1 cellular context compared by ENCODE assay signal in genomic region chr12:45729233-45730115, GRCh38.
TF ChIP-seq lines count a peak whose summit lies in the region.

A gene with protein sequence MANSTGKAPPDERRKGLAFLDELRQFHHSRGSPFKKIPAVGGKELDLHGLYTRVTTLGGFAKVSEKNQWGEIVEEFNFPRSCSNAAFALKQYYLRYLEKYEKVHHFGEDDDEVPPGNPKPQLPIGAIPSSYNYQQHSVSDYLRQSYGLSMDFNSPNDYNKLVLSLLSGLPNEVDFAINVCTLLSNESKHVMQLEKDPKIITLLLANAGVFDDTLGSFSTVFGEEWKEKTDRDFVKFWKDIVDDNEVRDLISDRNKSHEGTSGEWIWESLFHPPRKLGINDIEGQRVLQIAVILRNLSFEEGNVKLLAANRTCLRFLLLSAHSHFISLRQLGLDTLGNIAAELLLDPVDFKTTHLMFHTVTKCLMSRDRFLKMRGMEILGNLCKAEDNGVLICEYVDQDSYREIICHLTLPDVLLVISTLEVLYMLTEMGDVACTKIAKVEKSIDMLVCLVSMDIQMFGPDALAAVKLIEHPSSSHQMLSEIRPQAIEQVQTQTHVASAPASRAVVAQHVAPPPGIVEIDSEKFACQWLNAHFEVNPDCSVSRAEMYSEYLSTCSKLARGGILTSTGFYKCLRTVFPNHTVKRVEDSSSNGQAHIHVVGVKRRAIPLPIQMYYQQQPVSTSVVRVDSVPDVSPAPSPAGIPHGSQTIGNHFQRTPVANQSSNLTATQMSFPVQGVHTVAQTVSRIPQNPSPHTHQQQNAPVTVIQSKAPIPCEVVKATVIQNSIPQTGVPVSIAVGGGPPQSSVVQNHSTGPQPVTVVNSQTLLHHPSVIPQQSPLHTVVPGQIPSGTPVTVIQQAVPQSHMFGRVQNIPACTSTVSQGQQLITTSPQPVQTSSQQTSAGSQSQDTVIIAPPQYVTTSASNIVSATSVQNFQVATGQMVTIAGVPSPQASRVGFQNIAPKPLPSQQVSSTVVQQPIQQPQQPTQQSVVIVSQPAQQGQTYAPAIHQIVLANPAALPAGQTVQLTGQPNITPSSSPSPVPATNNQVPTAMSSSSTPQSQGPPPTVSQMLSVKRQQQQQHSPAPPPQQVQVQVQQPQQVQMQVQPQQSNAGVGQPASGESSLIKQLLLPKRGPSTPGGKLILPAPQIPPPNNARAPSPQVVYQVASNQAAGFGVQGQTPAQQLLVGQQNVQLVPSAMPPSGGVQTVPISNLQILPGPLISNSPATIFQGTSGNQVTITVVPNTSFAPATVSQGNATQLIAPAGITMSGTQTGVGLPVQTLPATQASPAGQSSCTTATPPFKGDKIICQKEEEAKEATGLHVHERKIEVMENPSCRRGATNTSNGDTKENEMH (N-terminal part only) (plus strand): TSS chr12:45729706. CDS start chr12:45729837, 131 bp downstream.

TF ChIP-seq in HepG2, 621 proteins besides CTCF, POLR2A, EP300 and RAD21 (continued from another document and continues in another):
- TF ChIP-seq, protein P1, sequence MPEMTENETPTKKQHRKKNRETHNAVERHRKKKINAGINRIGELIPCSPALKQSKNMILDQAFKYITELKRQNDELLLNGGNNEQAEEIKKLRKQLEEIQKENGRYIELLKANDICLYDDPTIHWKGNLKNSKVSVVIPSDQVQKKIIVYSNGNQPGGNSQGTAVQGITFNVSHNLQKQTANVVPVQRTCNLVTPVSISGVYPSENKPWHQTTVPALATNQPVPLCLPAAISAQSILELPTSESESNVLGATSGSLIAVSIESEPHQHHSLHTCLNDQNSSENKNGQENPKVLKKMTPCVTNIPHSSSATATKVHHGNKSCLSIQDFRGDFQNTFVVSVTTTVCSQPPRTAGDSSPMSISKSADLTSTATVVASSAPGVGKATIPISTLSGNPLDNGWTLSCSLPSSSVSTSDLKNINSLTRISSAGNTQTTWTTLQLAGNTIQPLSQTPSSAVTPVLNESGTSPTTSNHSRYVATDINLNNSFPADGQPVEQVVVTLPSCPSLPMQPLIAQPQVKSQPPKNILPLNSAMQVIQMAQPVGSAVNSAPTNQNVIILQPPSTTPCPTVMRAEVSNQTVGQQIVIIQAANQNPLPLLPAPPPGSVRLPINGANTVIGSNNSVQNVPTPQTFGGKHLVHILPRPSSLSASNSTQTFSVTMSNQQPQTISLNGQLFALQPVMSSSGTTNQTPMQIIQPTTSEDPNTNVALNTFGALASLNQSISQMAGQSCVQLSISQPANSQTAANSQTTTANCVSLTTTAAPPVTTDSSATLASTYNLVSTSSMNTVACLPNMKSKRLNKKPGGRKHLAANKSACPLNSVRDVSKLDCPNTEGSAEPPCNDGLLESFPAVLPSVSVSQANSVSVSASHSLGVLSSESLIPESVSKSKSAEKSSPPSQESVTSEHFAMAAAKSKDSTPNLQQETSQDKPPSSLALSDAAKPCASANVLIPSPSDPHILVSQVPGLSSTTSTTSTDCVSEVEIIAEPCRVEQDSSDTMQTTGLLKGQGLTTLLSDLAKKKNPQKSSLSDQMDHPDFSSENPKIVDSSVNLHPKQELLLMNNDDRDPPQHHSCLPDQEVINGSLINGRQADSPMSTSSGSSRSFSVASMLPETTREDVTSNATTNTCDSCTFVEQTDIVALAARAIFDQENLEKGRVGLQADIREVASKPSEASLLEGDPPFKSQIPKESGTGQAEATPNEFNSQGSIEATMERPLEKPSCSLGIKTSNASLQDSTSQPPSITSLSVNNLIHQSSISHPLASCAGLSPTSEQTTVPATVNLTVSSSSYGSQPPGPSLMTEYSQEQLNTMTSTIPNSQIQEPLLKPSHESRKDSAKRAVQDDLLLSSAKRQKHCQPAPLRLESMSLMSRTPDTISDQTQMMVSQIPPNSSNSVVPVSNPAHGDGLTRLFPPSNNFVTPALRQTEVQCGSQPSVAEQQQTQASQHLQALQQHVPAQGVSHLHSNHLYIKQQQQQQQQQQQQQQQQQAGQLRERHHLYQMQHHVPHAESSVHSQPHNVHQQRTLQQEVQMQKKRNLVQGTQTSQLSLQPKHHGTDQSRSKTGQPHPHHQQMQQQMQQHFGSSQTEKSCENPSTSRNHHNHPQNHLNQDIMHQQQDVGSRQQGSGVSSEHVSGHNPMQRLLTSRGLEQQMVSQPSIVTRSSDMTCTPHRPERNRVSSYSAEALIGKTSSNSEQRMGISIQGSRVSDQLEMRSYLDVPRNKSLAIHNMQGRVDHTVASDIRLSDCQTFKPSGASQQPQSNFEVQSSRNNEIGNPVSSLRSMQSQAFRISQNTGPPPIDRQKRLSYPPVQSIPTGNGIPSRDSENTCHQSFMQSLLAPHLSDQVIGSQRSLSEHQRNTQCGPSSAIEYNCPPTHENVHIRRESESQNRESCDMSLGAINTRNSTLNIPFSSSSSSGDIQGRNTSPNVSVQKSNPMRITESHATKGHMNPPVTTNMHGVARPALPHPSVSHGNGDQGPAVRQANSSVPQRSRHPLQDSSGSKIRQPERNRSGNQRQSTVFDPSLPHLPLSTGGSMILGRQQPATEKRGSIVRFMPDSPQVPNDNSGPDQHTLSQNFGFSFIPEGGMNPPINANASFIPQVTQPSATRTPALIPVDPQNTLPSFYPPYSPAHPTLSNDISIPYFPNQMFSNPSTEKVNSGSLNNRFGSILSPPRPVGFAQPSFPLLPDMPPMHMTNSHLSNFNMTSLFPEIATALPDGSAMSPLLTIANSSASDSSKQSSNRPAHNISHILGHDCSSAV (CRISPR knock-in tag; IDR thresholded peaks at IDR 0.05; ENCODE audit: borderline replicate concordance) = no peak
- no peak for TF ChIP-seq NR2F1 (CRISPR knock-in tag; IDR thresholded peaks at IDR 0.05)
- TF ChIP-seq HNRNPK (IDR thresholded peaks at IDR 0.05; ENCODE audit: low read depth, low read length, poor library complexity, severe bottlenecking) = peak; percentile 69
- TF ChIP-seq HIVEP1 (CRISPR knock-in tag; IDR thresholded peaks at IDR 0.05) = no peak
- TF ChIP-seq ZNF230 (CRISPR knock-in tag; IDR thresholded peaks at IDR 0.05) = no peak
- TF ChIP-seq ZNF776 (CRISPR knock-in tag; IDR thresholded peaks at IDR 0.05) = no peak
- TF ChIP-seq KLF16 (CRISPR knock-in tag; IDR thresholded peaks at IDR 0.05) = no peak
- TF ChIP-seq, protein P2, sequence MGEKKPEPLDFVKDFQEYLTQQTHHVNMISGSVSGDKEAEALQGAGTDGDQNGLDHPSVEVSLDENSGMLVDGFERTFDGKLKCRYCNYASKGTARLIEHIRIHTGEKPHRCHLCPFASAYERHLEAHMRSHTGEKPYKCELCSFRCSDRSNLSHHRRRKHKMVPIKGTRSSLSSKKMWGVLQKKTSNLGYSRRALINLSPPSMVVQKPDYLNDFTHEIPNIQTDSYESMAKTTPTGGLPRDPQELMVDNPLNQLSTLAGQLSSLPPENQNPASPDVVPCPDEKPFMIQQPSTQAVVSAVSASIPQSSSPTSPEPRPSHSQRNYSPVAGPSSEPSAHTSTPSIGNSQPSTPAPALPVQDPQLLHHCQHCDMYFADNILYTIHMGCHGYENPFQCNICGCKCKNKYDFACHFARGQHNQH (CRISPR knock-in tag; IDR thresholded peaks at IDR 0.05) = no peak
- TF ChIP-seq ZNF788 (CRISPR knock-in tag; IDR thresholded peaks at IDR 0.05; ENCODE audit: borderline replicate concordance) = no peak
- peak; percentile 54; the same call in 1 of the 2 replicates for TF ChIP-seq ZNF780A (CRISPR knock-in tag; IDR thresholded peaks at IDR 0.05)
- TF ChIP-seq MEIS2 (CRISPR knock-in tag; IDR thresholded peaks at IDR 0.05) = no peak
- TF ChIP-seq NFRKB (IDR thresholded peaks at IDR 0.05) = no peak
- TF ChIP-seq ZNF3 (CRISPR knock-in tag; IDR thresholded peaks at IDR 0.05) = no peak
- TF ChIP-seq DZIP1 (CRISPR knock-in tag; IDR thresholded peaks at IDR 0.05) = no peak
- no peak for TF ChIP-seq ZNF460 (CRISPR knock-in tag; IDR thresholded peaks at IDR 0.05; ENCODE audit: borderline replicate concordance)
- peak; percentile 44 for TF ChIP-seq PHF8 (CRISPR knock-in tag; IDR thresholded peaks at IDR 0.05)
- TF ChIP-seq ZBTB7B (CRISPR knock-in tag; IDR thresholded peaks at IDR 0.05) = no peak
- no peak for TF ChIP-seq ZBTB3 (CRISPR knock-in tag; IDR thresholded peaks at IDR 0.05; ENCODE audit: borderline replicate concordance, low read depth)
- TF ChIP-seq, protein P3, sequence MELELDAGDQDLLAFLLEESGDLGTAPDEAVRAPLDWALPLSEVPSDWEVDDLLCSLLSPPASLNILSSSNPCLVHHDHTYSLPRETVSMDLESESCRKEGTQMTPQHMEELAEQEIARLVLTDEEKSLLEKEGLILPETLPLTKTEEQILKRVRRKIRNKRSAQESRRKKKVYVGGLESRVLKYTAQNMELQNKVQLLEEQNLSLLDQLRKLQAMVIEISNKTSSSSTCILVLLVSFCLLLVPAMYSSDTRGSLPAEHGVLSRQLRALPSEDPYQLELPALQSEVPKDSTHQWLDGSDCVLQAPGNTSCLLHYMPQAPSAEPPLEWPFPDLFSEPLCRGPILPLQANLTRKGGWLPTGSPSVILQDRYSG (CRISPR knock-in tag; IDR thresholded peaks at IDR 0.05) = no peak
- no peak for TF ChIP-seq NFE2L2 (IDR thresholded peaks at IDR 0.05; ENCODE audit: low read length)
- TF ChIP-seq, protein P4, sequence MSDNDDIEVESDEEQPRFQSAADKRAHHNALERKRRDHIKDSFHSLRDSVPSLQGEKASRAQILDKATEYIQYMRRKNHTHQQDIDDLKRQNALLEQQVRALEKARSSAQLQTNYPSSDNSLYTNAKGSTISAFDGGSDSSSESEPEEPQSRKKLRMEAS (IDR thresholded peaks at IDR 0.05) = 0 out of 2 replicates have a peak, but pooled peaks have one; percentile 9
- no peak for TF ChIP-seq SCMH1 (CRISPR knock-in tag; IDR thresholded peaks at IDR 0.05; ENCODE audit: borderline replicate concordance)
- TF ChIP-seq HMG20A (CRISPR knock-in tag; IDR thresholded peaks at IDR 0.05; ENCODE audit: borderline replicate concordance) = no peak
- no peak for TF ChIP-seq ZNF678 (CRISPR knock-in tag; IDR thresholded peaks at IDR 0.05)
- TF ChIP-seq ZNF670 (CRISPR knock-in tag; IDR thresholded peaks at IDR 0.05; ENCODE audit: borderline replicate concordance) = no peak
- no peak for TF ChIP-seq ARNTL (CRISPR knock-in tag; IDR thresholded peaks at IDR 0.05)
- no peak for TF ChIP-seq NFATC3 (CRISPR knock-in tag; IDR thresholded peaks at IDR 0.05)
- TF ChIP-seq, protein P5, sequence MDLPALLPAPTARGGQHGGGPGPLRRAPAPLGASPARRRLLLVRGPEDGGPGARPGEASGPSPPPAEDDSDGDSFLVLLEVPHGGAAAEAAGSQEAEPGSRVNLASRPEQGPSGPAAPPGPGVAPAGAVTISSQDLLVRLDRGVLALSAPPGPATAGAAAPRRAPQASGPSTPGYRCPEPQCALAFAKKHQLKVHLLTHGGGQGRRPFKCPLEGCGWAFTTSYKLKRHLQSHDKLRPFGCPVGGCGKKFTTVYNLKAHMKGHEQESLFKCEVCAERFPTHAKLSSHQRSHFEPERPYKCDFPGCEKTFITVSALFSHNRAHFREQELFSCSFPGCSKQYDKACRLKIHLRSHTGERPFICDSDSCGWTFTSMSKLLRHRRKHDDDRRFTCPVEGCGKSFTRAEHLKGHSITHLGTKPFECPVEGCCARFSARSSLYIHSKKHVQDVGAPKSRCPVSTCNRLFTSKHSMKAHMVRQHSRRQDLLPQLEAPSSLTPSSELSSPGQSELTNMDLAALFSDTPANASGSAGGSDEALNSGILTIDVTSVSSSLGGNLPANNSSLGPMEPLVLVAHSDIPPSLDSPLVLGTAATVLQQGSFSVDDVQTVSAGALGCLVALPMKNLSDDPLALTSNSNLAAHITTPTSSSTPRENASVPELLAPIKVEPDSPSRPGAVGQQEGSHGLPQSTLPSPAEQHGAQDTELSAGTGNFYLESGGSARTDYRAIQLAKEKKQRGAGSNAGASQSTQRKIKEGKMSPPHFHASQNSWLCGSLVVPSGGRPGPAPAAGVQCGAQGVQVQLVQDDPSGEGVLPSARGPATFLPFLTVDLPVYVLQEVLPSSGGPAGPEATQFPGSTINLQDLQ (CRISPR knock-in tag; IDR thresholded peaks at IDR 0.05) = no peak
- no peak; the same call in 1 of the 2 replicates for TF ChIP-seq GABPB1 (CRISPR knock-in tag; IDR thresholded peaks at IDR 0.05)
- no peak for TF ChIP-seq ZNF446 (CRISPR knock-in tag; IDR thresholded peaks at IDR 0.05)
- TF ChIP-seq ZNF550 (CRISPR knock-in tag; IDR thresholded peaks at IDR 0.05; ENCODE audit: borderline replicate concordance) = no peak
- TF ChIP-seq ZNF557 (CRISPR knock-in tag; IDR thresholded peaks at IDR 0.05) = no peak
- TF ChIP-seq ZNF441 (CRISPR knock-in tag; IDR thresholded peaks at IDR 0.05; ENCODE audit: borderline replicate concordance) = no peak
- TF ChIP-seq ZNF841 (CRISPR knock-in tag; IDR thresholded peaks at IDR 0.05; ENCODE audit: borderline replicate concordance) = no peak
- no peak for TF ChIP-seq KDM5B (CRISPR knock-in tag; IDR thresholded peaks at IDR 0.05; ENCODE audit: borderline replicate concordance)
- TF ChIP-seq HNRNPLL (IDR thresholded peaks at IDR 0.05; ENCODE audit: low read depth, low read length, poor library complexity, severe bottlenecking) = peak; percentile 7
- TF ChIP-seq E2F5 (CRISPR knock-in tag; conservative IDR thresholded peaks at IDR 0.05) = no peak
